15 cellular contexts compared by ENCODE assay signal in the genomic region with DNA sequence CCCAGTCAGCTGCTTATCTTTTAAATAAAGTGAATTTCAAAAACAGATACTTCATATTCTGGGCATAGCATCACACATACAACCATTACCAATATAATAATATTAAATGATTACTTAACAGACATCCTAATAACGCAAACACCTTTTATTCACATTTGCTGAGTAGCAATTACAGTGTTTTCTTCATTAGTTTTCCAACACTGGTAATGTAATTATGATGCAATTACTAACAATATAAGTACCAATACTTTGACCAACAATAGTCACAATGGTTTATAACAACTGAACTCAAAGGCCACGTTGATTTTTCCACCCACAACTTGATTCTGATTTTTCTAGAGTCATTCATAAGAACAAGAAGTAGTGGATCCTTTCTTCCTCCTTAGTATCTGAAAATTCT.
DNase-seq lines count a peak whose midpoint lies in the region; ATAC-seq and TF ChIP-seq lines count a peak whose summit lies in the region.
"Had no signal": no experiment of that assay in that cellular context is flagged by ENCODE, and none has a peak within 500 bp of the region (broad histone marks: within the 10 kb centered on the region; RNA-seq: fewer than 3 reads in every experiment).

No MANE protein-coding gene starts in this region.

- H3K18ac ChIP-seq in IMR-90 (ENCODE audit: low read depth, low read length): no peak overlapping the region

- no peak overlapping the region for H3K9ac ChIP-seq in DND-41 (ENCODE audit: low read depth, low read length)
- H3K9ac ChIP-seq in IMR-90 (ENCODE audit: low read depth, low read length): no peak overlapping the region

- no peaks in the 10 kb centered on the region for H3K27me3 Mint-ChIP-seq in WTC11 (ENCODE audit: low read depth)
- H3K27me3 Mint-ChIP-seq: CD4-positive, alpha-beta memory T cell had no signal

- no peaks in the 10 kb centered on the region; the same call in 1 of the 2 replicates for H3K9me1 ChIP-seq in IMR-90 (ENCODE audit: insufficient read depth, low read length)

- no peak overlapping the region for H2AK5ac ChIP-seq in IMR-90 (ENCODE audit: low read depth, low read length)

- H3K4me3 ChIP-seq in DND-41 (ENCODE audit: low read depth in 1 of 2, low read length in 2 of 2): no peak overlapping the region
- H3K4me3 ChIP-seq in IMR-90 (ENCODE audit: insufficient read depth, low read depth, low read length): no peak overlapping the region
- H3K4me3 ChIP-seq: HAP-1 had no signal

- no peak overlapping the region for H4K5ac ChIP-seq in IMR-90 (ENCODE audit: low read depth, low read length)

- no peak overlapping the region for H2BK5ac ChIP-seq in IMR-90 (ENCODE audit: low read depth, low read length, poor library complexity, severe bottlenecking)

- no peak for DNase-seq in DND-41
- no peak for DNase-seq in IMR-90
- DNase-seq in WTC11 (ENCODE audit: low spot score): no peak
- no peak for DNase-seq in medulla oblongata (ENCODE audit: extremely low spot score)
- DNase-seq in posterior cingulate gyrus: no peak
- DNase-seq: C1 segment of cervical spinal cord; Calu3; CD4-positive, alpha-beta memory T cell; COR-L47; DMS53; DMS79 treated with DMSO at 0.1 percent for 48 hours; GOT3; HFFc6 had no signal

- BruUV-seq in IMR-90 (replicated peaks; lab: Mats Ljungman, UMichigan): no TSS peak

- H3K27ac Mint-ChIP-seq in WTC11: peak overlapping the region; percentile 26; the same call in 1 of the 2 replicates
- H3K27ac Mint-ChIP-seq: CD4-positive, alpha-beta memory T cell; HFFc6 had no signal

- in situ Hi-C loops in IMR-90 (cut with MboI; ENCODE audit: low sequenced_read_pairs): no loop called here

- POLR2A ChIA-PET in IMR-90 (lab: Charles Lee; ENCODE audit: unreplicated experiment) (no interaction called here), WTC11 (lab: Charles Lee) (no interaction called here)

- H3K4me2 ChIP-seq in DND-41 (ENCODE audit: insufficient read depth, low read length): no peak overlapping the region
- no peak overlapping the region for H3K4me2 ChIP-seq in IMR-90 (ENCODE audit: low read depth, low read length)

- CTCF ChIA-PET in IMR-90 (lab: Yijun Ruan, JAX): interaction anchor here (0.6 kb wide), 1 partner anchor 26 kb away, joined by 3 read pairs; no protein-coding TSS in a partner anchor
- CTCF ChIA-PET in WTC11 (lab: Charles Lee): no interaction called here

- H3K4me1 ChIP-seq in DND-41 (ENCODE audit: insufficient read depth, low read length) (peaks cover 72% of the 10 kb centered on the region), IMR-90 (ENCODE audit: control insufficient read depth, insufficient read depth, low read length) (no peaks in the 10 kb centered on the region)
- H3K4me1 ChIP-seq: HAP-1 had no signal

- TF ChIP-seq CTCF in DND-41 (IDR thresholded peaks at IDR 0.05; ENCODE audit: borderline replicate concordance, extremely low read depth, low read length, poor library complexity, severe bottlenecking) (no peak), IMR-90 (conservative IDR thresholded peaks at IDR 0.05; ENCODE audit: low read depth, low read length) (no peak), WTC11 (IDR thresholded peaks at IDR 0.05) (no peak)

- H3K36me3 ChIP-seq in DND-41 (ENCODE audit: insufficient read depth, low read length): no peaks in the 10 kb centered on the region
- H3K36me3 ChIP-seq in IMR-90 (ENCODE audit: control insufficient read depth, insufficient read depth, low read length): no peaks in the 10 kb centered on the region; the same call in 1 of the 2 replicates
- H3K36me3 ChIP-seq: HAP-1 had no signal

- H3K9me3 ChIP-seq in DND-41 (ENCODE audit: insufficient read depth, low read length, severe bottlenecking): no peaks in the 10 kb centered on the region
- H3K9me3 ChIP-seq in IMR-90 (ENCODE audit: control insufficient read depth, insufficient read depth, low read length): no peaks in the 10 kb centered on the region
- H3K9me3 ChIP-seq: HAP-1 had no signal

- H3K56ac ChIP-seq in IMR-90 (ENCODE audit: extremely low read depth, insufficient read depth, low read length): no peak overlapping the region

- TF ChIP-seq POLR2A in IMR-90 (IDR thresholded peaks at IDR 0.05; ENCODE audit: low read depth, low read length): no peak

- no peak for ATAC-seq in DND-41 (ENCODE audit: insufficient read depth, low read depth)
- ATAC-seq in IMR-90 (ENCODE audit: low read depth): no peak
- ATAC-seq in WTC11: no peak
- no peak for ATAC-seq in HG02938 (IDR thresholded peaks at IDR 0.05; ENCODE audit: unreplicated experiment)

- H2BK15ac ChIP-seq in IMR-90 (ENCODE audit: low read depth, low read length): no peak overlapping the region

- H3K36me3 Mint-ChIP-seq in WTC11: no peaks in the 10 kb centered on the region

- H3K27me3 ChIP-seq in DND-41 (ENCODE audit: insufficient read depth, low read length, poor library complexity) (no peaks in the 10 kb centered on the region), IMR-90 (ENCODE audit: control insufficient read depth, insufficient read depth, low read length) (no peaks in the 10 kb centered on the region)

- no peak overlapping the region for H3K14ac ChIP-seq in IMR-90 (replicated peaks; ENCODE audit: low read depth, low read length)

- H3K4me1 Mint-ChIP-seq in WTC11: no peaks in the 10 kb centered on the region
- H3K4me1 Mint-ChIP-seq: CD4-positive, alpha-beta memory T cell had no signal

- H2BK120ac ChIP-seq in IMR-90 (ENCODE audit: low read depth, low read length): no peak overlapping the region

- H4K20me1 ChIP-seq in DND-41 (ENCODE audit: insufficient read depth, low read length): no peaks in the 10 kb centered on the region
- H4K20me1 ChIP-seq in IMR-90 (ENCODE audit: insufficient read depth, low read length): no peaks in the 10 kb centered on the region

- WGBS in IMR-90 (ENCODE audit: extremely low coverage in 2 of 2, insufficient read length in 1 of 2), 2 experiments: 100% methylated on average over 1 of the region's 2 CpGs; no CpG with 5 or more reads in 1 of the 2 experiments

- no peaks in the 10 kb centered on the region for H3K79me1 ChIP-seq in IMR-90 (ENCODE audit: low read depth in 1 of 2, low read length in 2 of 2)

- no peak overlapping the region for H2BK20ac ChIP-seq in IMR-90 (ENCODE audit: low read depth, low read length)

- H3K9me3 Mint-ChIP-seq in WTC11: no peaks in the 10 kb centered on the region
- H3K9me3 Mint-ChIP-seq: CD4-positive, alpha-beta memory T cell; HFFc6 had no signal

- intact Hi-C loops in IMR-90 (cut with micrococcal nuclease) (no loop called here), posterior cingulate gyrus (cut with DNase I) (no loop called here)

- no peak overlapping the region for H3K4ac ChIP-seq in IMR-90 (ENCODE audit: low read depth, low read length)

- H4K91ac ChIP-seq in IMR-90 (ENCODE audit: insufficient read depth, low read depth, low read length): no peak overlapping the region

- no peak overlapping the region for H2AK9ac ChIP-seq in IMR-90 (replicated peaks; ENCODE audit: low read depth, low read length, poor library complexity)

- no peaks in the 10 kb centered on the region for H3K79me2 ChIP-seq in DND-41 (ENCODE audit: insufficient read depth, low read length)

- H3K23ac ChIP-seq in IMR-90 (ENCODE audit: low read depth, low read length): no peak overlapping the region

- peak overlapping the region; percentile 45; the same call in 1 of the 2 replicates for H3K27ac ChIP-seq in DND-41 (ENCODE audit: low read length)
- H3K27ac ChIP-seq in IMR-90 (ENCODE audit: insufficient read depth, low read length): no peak overlapping the region

- dilution Hi-C loops in IMR-90 (cut with HindIII; ENCODE audit: low sequenced_read_pairs, unreplicated experiment): no loop called here

- H3K4me3 Mint-ChIP-seq in WTC11: no peak overlapping the region
- H3K4me3 Mint-ChIP-seq: CD4-positive, alpha-beta memory T cell; HFFc6 had no signal

- no peak overlapping the region for H2AFZ ChIP-seq in DND-41 (ENCODE audit: low read depth, low read length)
- no peak overlapping the region for H2AFZ ChIP-seq in IMR-90 (replicated peaks; ENCODE audit: low read length, poor library complexity)

- TF ChIP-seq RAD21 in IMR-90 (IDR thresholded peaks at IDR 0.05; ENCODE audit: low read length): no peak

- H4K8ac ChIP-seq in IMR-90 (ENCODE audit: low read depth in 2 of 2, low read length in 2 of 2): no peak overlapping the region

TF ChIP-seq in IMR-90, 13 proteins besides CTCF, POLR2A, EP300 and RAD21:
- TF ChIP-seq, protein P1, sequence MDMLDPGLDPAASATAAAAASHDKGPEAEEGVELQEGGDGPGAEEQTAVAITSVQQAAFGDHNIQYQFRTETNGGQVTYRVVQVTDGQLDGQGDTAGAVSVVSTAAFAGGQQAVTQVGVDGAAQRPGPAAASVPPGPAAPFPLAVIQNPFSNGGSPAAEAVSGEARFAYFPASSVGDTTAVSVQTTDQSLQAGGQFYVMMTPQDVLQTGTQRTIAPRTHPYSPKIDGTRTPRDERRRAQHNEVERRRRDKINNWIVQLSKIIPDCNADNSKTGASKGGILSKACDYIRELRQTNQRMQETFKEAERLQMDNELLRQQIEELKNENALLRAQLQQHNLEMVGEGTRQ (IDR thresholded peaks at IDR 0.05; ENCODE audit: low read depth, low read length): no peak
- TF ChIP-seq SMC3 (IDR thresholded peaks at IDR 0.05; ENCODE audit: low read depth, low read length): no peak
- TF ChIP-seq CHD1 (IDR thresholded peaks at IDR 0.05; ENCODE audit: low read depth, low read length): no peak
- TF ChIP-seq BHLHE40 (IDR thresholded peaks at IDR 0.05; ENCODE audit: low read depth, low read length): no peak
- TF ChIP-seq CEBPB (IDR thresholded peaks at IDR 0.05; ENCODE audit: low read depth, low read length): 0 out of 2 replicates have a peak, but pooled peaks have one; percentile 8

TF ChIP-seq in WTC11, 78 proteins besides CTCF, POLR2A, EP300 and RAD21 (continues in another document):
- no peak for TF ChIP-seq NR1H2 (CRISPR knock-in tag; IDR thresholded peaks at IDR 0.05)
- TF ChIP-seq GTF2I (CRISPR knock-in tag; conservative IDR thresholded peaks at IDR 0.05): no peak
- TF ChIP-seq HMGA2 (CRISPR knock-in tag; IDR thresholded peaks at IDR 0.05): no peak
- TF ChIP-seq ZNF232 (CRISPR knock-in tag; IDR thresholded peaks at IDR 0.05): no peak
- TF ChIP-seq, protein P2, sequence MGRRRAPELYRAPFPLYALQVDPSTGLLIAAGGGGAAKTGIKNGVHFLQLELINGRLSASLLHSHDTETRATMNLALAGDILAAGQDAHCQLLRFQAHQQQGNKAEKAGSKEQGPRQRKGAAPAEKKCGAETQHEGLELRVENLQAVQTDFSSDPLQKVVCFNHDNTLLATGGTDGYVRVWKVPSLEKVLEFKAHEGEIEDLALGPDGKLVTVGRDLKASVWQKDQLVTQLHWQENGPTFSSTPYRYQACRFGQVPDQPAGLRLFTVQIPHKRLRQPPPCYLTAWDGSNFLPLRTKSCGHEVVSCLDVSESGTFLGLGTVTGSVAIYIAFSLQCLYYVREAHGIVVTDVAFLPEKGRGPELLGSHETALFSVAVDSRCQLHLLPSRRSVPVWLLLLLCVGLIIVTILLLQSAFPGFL (CRISPR knock-in tag; IDR thresholded peaks at IDR 0.05; ENCODE audit: borderline replicate concordance): no peak
- no peak for TF ChIP-seq ZNF671 (CRISPR knock-in tag; IDR thresholded peaks at IDR 0.05)
- no peak for TF ChIP-seq NR3C1 (CRISPR knock-in tag; conservative IDR thresholded peaks at IDR 0.05; ENCODE audit: low read depth)
